Comparison of ENCODE assay signal across 8 cellular contexts in genomic region chr11:74726547-74727182, GRCh38. TPM values are rescaled to one million over a fixed set of nuclear protein-coding genes. Genes with fewer than 3 reads are reported as not detected.
DNase-seq lines count a peak whose midpoint lies in the region; ATAC-seq and TF ChIP-seq lines count a peak whose summit lies in the region.

No MANE protein-coding gene starts in this region.

- no peak overlapping the region for H3K27ac Mint-ChIP-seq in memory B cell

- intact Hi-C loops in A673 (cut with micrococcal nuclease; ENCODE audit: unreplicated experiment): no loop called here

- no peak overlapping the region for H3K27ac ChIP-seq in A673 (ENCODE audit: low read depth, low read length, poor library complexity, severe bottlenecking)

- peaks cover 17% of the 10 kb centered on the region for H3K27me3 Mint-ChIP-seq in memory B cell

- TF ChIP-seq CTCF in A673 (conservative IDR thresholded peaks at IDR 0.05; ENCODE audit: low read depth, low read length): peak; percentile 93

- no peaks in the 10 kb centered on the region for H3K4me1 ChIP-seq in A673 (ENCODE audit: insufficient read depth, low read length, poor library complexity, severe bottlenecking)

- H3K4me3 ChIP-seq in A673 (ENCODE audit: low read depth, low read length, poor library complexity, severe bottlenecking): no peak overlapping the region

- no TSS peak for BruUV-seq in A673 (replicated peaks; lab: Mats Ljungman, UMichigan)

- no peak overlapping the region for H3K4me3 Mint-ChIP-seq in memory B cell

- peaks cover 37% of the 10 kb centered on the region for H3K27me3 ChIP-seq in A673 (replicated peaks; ENCODE audit: insufficient read depth, low read depth, low read length, poor library complexity)

- no peaks in the 10 kb centered on the region for H3K36me3 ChIP-seq in A673 (ENCODE audit: insufficient read depth, low read length, poor library complexity, severe bottlenecking)

- no peaks in the 10 kb centered on the region for H3K9me3 Mint-ChIP-seq in memory B cell

- no peaks in the 10 kb centered on the region for H3K9me3 ChIP-seq in A673 (ENCODE audit: low read depth, low read length, poor library complexity, severe bottlenecking)

- peaks cover 4% of the 10 kb centered on the region for H3K4me1 Mint-ChIP-seq in memory B cell

- DNase-seq in A673 (ENCODE audit: low spot score) (peak; percentile 73), NCI-H524 treated with DMSO at 0.1 percent for 48 hours (lab: John Stamatoyannopoulos, UW) (peak; percentile 15), memory B cell (ENCODE audit: low spot score in 2 of 2) (peak; percentile 39 to 62)
- peak; percentile 53 for DNase-seq in activated CD4-positive, alpha-beta T cell treated with anti-CD3 and anti-CD28 coated beads, Interleukin-2, amount 50 U/mL, for 1 hour
- DNase-seq in effector CD4-positive, alpha-beta T cell: peak; percentile 34
- peak; percentile 30 to 36 for DNase-seq in stimulated activated CD8-positive, alpha-beta memory T cell treated with anti-CD3 and anti-CD28 coated beads, Interleukin-2, amount 100 ng/mL, for 48 hours (ENCODE audit: low read depth in 2 of 2)

- POLR2A ChIA-PET in A673 (lab: Charles Lee; ENCODE audit: low non-redundant PET): no interaction called here

- H3K36me3 Mint-ChIP-seq in memory B cell: no peaks in the 10 kb centered on the region

- CTCF ChIA-PET in A673 (lab: Charles Lee): interaction anchor here (1.2 to 2.5 kb wide), 3 partner anchors 10 to 25 kb away, joined by 8 to 34 read pairs (median 17); no protein-coding TSS in a partner anchor

- ATAC-seq in GM18511 (IDR thresholded peaks at IDR 0.05; ENCODE audit: unreplicated experiment) (peak; percentile 92), HG03103 (IDR thresholded peaks at IDR 0.05; ENCODE audit: low read depth, unreplicated experiment) (peak; percentile 88), memory B cell (ENCODE audit: low read depth) (peak; percentile 98)

RNA-seq across cellular contexts. Expression of gene CHRDL2, which starts 4.6 kb away (rescaled TPM):
- 7.7 and 11.6 TPM in 2 replicates for total RNA-seq in A673 (2021)

RNA-seq across cellular contexts. Expression of gene RNF169, which starts 22.0 kb away (rescaled TPM):
- 19.7 and 20.6 TPM in 2 replicates for total RNA-seq in A673 (2021)

Comparison
In these comparisons a context has a peak if more than half of its experiments do, and no peak if none do; other contexts are left out.
1. DNase-seq: peak in every context shown above with its lines; median percentile 73 in A673; 53 in activated CD4-positive, alpha-beta T cell treated with anti-CD3 and anti-CD28 coated beads, Interleukin-2, amount 50 U/mL, for 1 hour; 50 in memory B cell; 34 in effector CD4-positive, alpha-beta T cell; 33 in stimulated activated CD8-positive, alpha-beta memory T cell treated with anti-CD3 and anti-CD28 coated beads, Interleukin-2, amount 100 ng/mL, for 48 hours; 15 in NCI-H524 treated with DMSO at 0.1 percent for 48 hours.